8 cellular contexts compared by ENCODE assay signal in genomic region chr1:205284420-205285144, GRCh38. TPM values are rescaled to one million over a fixed set of nuclear protein-coding genes. Genes with fewer than 3 reads are reported as not detected.
A peak's percentile ranks its signal among the peaks of the same experiment; 100 is the strongest.
DNase-seq lines count a peak whose midpoint lies in the region; ATAC-seq, FAIRE-seq and TF ChIP-seq lines count a peak whose summit lies in the region.

No MANE protein-coding gene starts in this region.

- no peak for TF ChIP-seq CTCF in right atrium auricular region (IDR thresholded peaks at IDR 0.05)

- H3K4me1 ChIP-seq in right atrium auricular region, result peaks cover 3 to 16% of the 10 kb centered on the region in 2 donors
- peaks cover 9% of the 10 kb centered on the region for H3K4me1 ChIP-seq in rectal smooth muscle tissue (ENCODE audit: control insufficient read depth, insufficient read depth, low read length)

- no peak for ATAC-seq in GM18873 (IDR thresholded peaks at IDR 0.05; ENCODE audit: low FRiP score, unreplicated experiment)

- peak overlapping the region; percentile 95 for H3K27ac Mint-ChIP-seq in T-helper 1 cell treated with Interleukin-12 subunit alpha and Interleukin-12 subunit beta and Interleukin-4 antibody, amounts not matched to agents 30 μg/mL and 1 μg/mL, for 36 hours

- H3K27me3 ChIP-seq in right atrium auricular region (no peaks in the 10 kb centered on the region), rectal smooth muscle tissue (ENCODE audit: control insufficient read depth, insufficient read depth, low read length) (no peaks in the 10 kb centered on the region)

- H3K36me3 Mint-ChIP-seq in T-helper 1 cell treated with Interleukin-12 subunit alpha and Interleukin-12 subunit beta and Interleukin-4 antibody, amounts not matched to agents 30 μg/mL and 1 μg/mL, for 36 hours (ENCODE audit: low read depth), result peaks cover 3% of the 10 kb centered on the region

- H3K9me3 Mint-ChIP-seq in T-helper 1 cell treated with Interleukin-12 subunit alpha and Interleukin-12 subunit beta and Interleukin-4 antibody, amounts not matched to agents 30 μg/mL and 1 μg/mL, for 36 hours, result no peaks in the 10 kb centered on the region

- peak; percentile 82 for FAIRE-seq in urothelium cell line (lab: Jason Lieb, UNC)

- H3K36me3 ChIP-seq in right atrium auricular region, result no peaks in the 10 kb centered on the region
- H3K36me3 ChIP-seq in rectal smooth muscle tissue (ENCODE audit: control insufficient read depth, insufficient read depth, low read length), result no peaks in the 10 kb centered on the region

- no peaks in the 10 kb centered on the region for H3K9me3 ChIP-seq in right atrium auricular region

- H3K27ac ChIP-seq in right atrium auricular region (peak overlapping the region; percentile 39 to 47), rectal smooth muscle tissue (ENCODE audit: low read depth, low read length) (peak overlapping the region; percentile 49)

- H3K4me3 ChIP-seq in right atrium auricular region (no peak overlapping the region), rectal smooth muscle tissue (ENCODE audit: low read length) (peak overlapping the region; percentile 33)

- peaks cover 65% of the 10 kb centered on the region for H3K4me1 Mint-ChIP-seq in T-helper 1 cell treated with Interleukin-12 subunit alpha and Interleukin-12 subunit beta and Interleukin-4 antibody, amounts not matched to agents 30 μg/mL and 1 μg/mL, for 36 hours (ENCODE audit: low read depth)

- peak; percentile 100 for DNase-seq in EH (ENCODE audit: low read depth)
- DNase-seq in NCI-H1105 (lab: John Stamatoyannopoulos, UW), result peak; percentile 87
- DNase-seq in anterior cingulate cortex (lab: John Stamatoyannopoulos, UW), result peak in 54 of 58 donors; percentile 9 to 95 (median 78)
- peak; percentile 85 for DNase-seq in right atrium auricular region (ENCODE audit: low spot score)
- peak; percentile 97 for DNase-seq in urothelium cell line (ENCODE audit: low spot score)

- H3K9ac ChIP-seq in rectal smooth muscle tissue (ENCODE audit: low read length), result no peak overlapping the region

- H3K4me3 Mint-ChIP-seq in T-helper 1 cell treated with Interleukin-12 subunit alpha and Interleukin-12 subunit beta and Interleukin-4 antibody, amounts not matched to agents 30 μg/mL and 1 μg/mL, for 36 hours, result peak overlapping the region; percentile 79

- peaks cover 6% of the 10 kb centered on the region for H3K27me3 Mint-ChIP-seq in T-helper 1 cell treated with Interleukin-12 subunit alpha and Interleukin-12 subunit beta and Interleukin-4 antibody, amounts not matched to agents 30 μg/mL and 1 μg/mL, for 36 hours (ENCODE audit: low read depth)

RNA-seq across cellular contexts. Expression of gene NUAK2, which starts 37.0 kb away (rescaled TPM):
- total RNA-seq in right atrium auricular region, result 1 to 10 TPM in 1 of 2 donors, under 1 TPM in 1; 0.67 to 1.7 TPM

RNA-seq across cellular contexts. Expression of gene TMCC2, which starts 56.8 kb away (rescaled TPM):
- 10 to 100 TPM in 1 of 2 donors, 1 to 10 TPM in 1; 8.5 to 11.9 TPM for total RNA-seq in right atrium auricular region
